In genomic region chr5:32311404-32312193, GRCh38 we compare ENCODE assay signal across 8 cellular contexts. TPM values are rescaled to one million over a fixed set of nuclear protein-coding genes. Genes with fewer than 3 reads are reported as not detected.
DNase-seq lines count a peak whose midpoint lies in the region; ATAC-seq, FAIRE-seq and TF ChIP-seq lines count a peak whose summit lies in the region.

No MANE protein-coding gene starts in this region.

- H3K9me3 ChIP-seq in RWPE2 (ENCODE audit: severe bottlenecking) = no peaks in the 10 kb centered on the region
- no peaks in the 10 kb centered on the region for H3K9me3 ChIP-seq in esophagus squamous epithelium

- ATAC-seq in RWPE2 (ENCODE audit: low read depth) (no peak), GM21381 (IDR thresholded peaks at IDR 0.05; ENCODE audit: unreplicated experiment) (no peak), GM21447 (IDR thresholded peaks at IDR 0.05; ENCODE audit: unreplicated experiment) (no peak)

- no peaks in the 10 kb centered on the region for H3K27me3 Mint-ChIP-seq in progenitor cell of endocrine pancreas

- H3K36me3 Mint-ChIP-seq in progenitor cell of endocrine pancreas (ENCODE audit: insufficient read depth) = peaks cover 4% of the 10 kb centered on the region

- H3K27me3 ChIP-seq in RWPE2 (ENCODE audit: insufficient read depth, poor library complexity, severe bottlenecking) (no peaks in the 10 kb centered on the region), esophagus squamous epithelium (no peaks in the 10 kb centered on the region)

- H3K4me3 ChIP-seq in RWPE2 (ENCODE audit: severe bottlenecking) (peak overlapping the region; percentile 86), esophagus squamous epithelium (peak overlapping the region; percentile 73 to 96 (median 84))

- intact Hi-C loops in esophagus squamous epithelium (cut with DNase I) = no loop called here

- peak overlapping the region; percentile 90 for H3K4me3 Mint-ChIP-seq in progenitor cell of endocrine pancreas (ENCODE audit: low read depth)

- no peak for TF ChIP-seq CTCF in RWPE2 (IDR thresholded peaks at IDR 0.05; ENCODE audit: poor library complexity, severe bottlenecking)
- TF ChIP-seq CTCF in esophagus squamous epithelium (IDR thresholded peaks at IDR 0.05) = no peak
- TF ChIP-seq CTCF in progenitor cell of endocrine pancreas (IDR thresholded peaks at IDR 0.05; ENCODE audit: unreplicated experiment) = no peak

- FAIRE-seq in GM18507 (lab: Jason Lieb, UNC) = peak; percentile 15

- no peaks in the 10 kb centered on the region for H3K9me3 Mint-ChIP-seq in progenitor cell of endocrine pancreas (ENCODE audit: low read depth)

- no peak for TF ChIP-seq POLR2A in esophagus squamous epithelium (IDR thresholded peaks at IDR 0.05)

- H3K36me3 ChIP-seq in RWPE2 (ENCODE audit: low read depth) = no peaks in the 10 kb centered on the region
- no peaks in the 10 kb centered on the region for H3K36me3 ChIP-seq in esophagus squamous epithelium

- DNase-seq in GM18507 (ENCODE audit: extremely low spot score, insufficient read length, low read depth) = no peak
- no peak for DNase-seq in RWPE2 (ENCODE audit: low spot score)
- DNase-seq in esophagus squamous epithelium (lab: John Stamatoyannopoulos, UW) = no peak
- DNase-seq in progenitor cell of endocrine pancreas (ENCODE audit: low spot score, unreplicated experiment) = no peak
- DNase-seq in NCI-H146 treated with DMSO at 0.1 percent for 48 hours (lab: John Stamatoyannopoulos, UW; ENCODE audit: unreplicated experiment) = no peak
- no peak for DNase-seq in GDM1 (lab: John Stamatoyannopoulos, UW)

- peak overlapping the region; percentile 97 for H3K27ac Mint-ChIP-seq in progenitor cell of endocrine pancreas

- 23 to 31% methylated on average over 16 of the region's 16 CpGs for WGBS in esophagus squamous epithelium, 2 donors

- H3K27ac ChIP-seq in RWPE2 (ENCODE audit: poor library complexity, severe bottlenecking) = peak overlapping the region; percentile 56
- peak overlapping the region; percentile 91 to 99 (median 96) for H3K27ac ChIP-seq in esophagus squamous epithelium

- no peaks in the 10 kb centered on the region for H3K4me1 ChIP-seq in RWPE2 (ENCODE audit: insufficient read depth, poor library complexity, severe bottlenecking)
- H3K4me1 ChIP-seq in esophagus squamous epithelium = peaks cover 10 to 58% (median 17%) of the 10 kb centered on the region in 3 donors

- H3K4me1 Mint-ChIP-seq in progenitor cell of endocrine pancreas (ENCODE audit: low read depth) = peaks cover 31% of the 10 kb centered on the region

RNA-seq across cellular contexts. Expression of gene MTMR12, which starts 1.1 kb away (rescaled TPM):
- 10 to 100 TPM; 13.8 to 27.5 (median 17.4) TPM for total RNA-seq in esophagus squamous epithelium
- total RNA-seq in progenitor cell of endocrine pancreas = 30.6 and 30.9 TPM in 2 replicates
